ENCODE assay signal across 23 cellular contexts in genomic region chr14:71148627-71149026, GRCh38.
"Had no signal": no experiment of that assay in that cellular context is flagged by ENCODE, and none has a peak within 500 bp of the region (broad histone marks: within the 10 kb centered on the region; RNA-seq: fewer than 3 reads in every experiment).

No MANE protein-coding gene starts in this region.

- H3K36me3 ChIP-seq: ascending aorta, brain microvascular endothelial cell, gastroesophageal sphincter, transverse colon had no signal

- H3K9me3 ChIP-seq: testis had no signal

- H3K4me3 ChIP-seq: ascending aorta, coronary artery, gastroesophageal sphincter, testis, transverse colon had no signal

- H3K4me3 Mint-ChIP-seq: nephron, WTC11 had no signal

- H3K27me3 ChIP-seq: ascending aorta, brain microvascular endothelial cell, gastroesophageal sphincter, testis, transverse colon had no signal

- H3K27ac Mint-ChIP-seq: nephron, WTC11 had no signal

- FAIRE-seq: endothelial cell of umbilical vein, keratinocyte had no signal

- H3K4me1 ChIP-seq: ascending aorta, gastroesophageal sphincter, testis, transverse colon had no signal

- H3K27ac ChIP-seq: ascending aorta, brain microvascular endothelial cell, coronary artery, gastroesophageal sphincter, testis, transverse colon had no signal

- ATAC-seq: gastroesophageal sphincter, left cardiac atrium, left ventricle myocardium superior, right cardiac atrium, WTC11 had no signal

- H3K4me1 Mint-ChIP-seq: nephron had no signal

- DNase-seq: activated CD4-positive, alpha-beta T cell treated with anti-CD3 and anti-CD28 coated beads for 1 hour; activated CD4-positive, alpha-beta T cell treated with anti-CD3 and anti-CD28 coated beads, Interleukin-2, amount 50 U/mL, for 1 hour; activated CD8-positive, alpha-beta memory T cell treated with anti-CD3 and anti-CD28 coated beads for 24 hours; activated naive CD4-positive, alpha-beta T cell; brain microvascular endothelial cell; hippocampal formation; left cardiac atrium; left ventricle myocardium superior; posterior cingulate gyrus; right cardiac atrium; stimulated activated CD4-positive, alpha-beta T cell treated with anti-CD3 and anti-CD28 coated beads, Interleukin-15, amount 100 ng/mL, for 24 hours; stimulated activated CD4-positive, alpha-beta T cell treated with anti-CD3 and anti-CD28 coated beads, Interleukin-2, amount 100 ng/mL, for 24 hours; stimulated activated naive CD4-positive, alpha-beta T cell; T-helper 2 cell; testis; transverse colon had no signal
